ENCODE assay signal across 8 cellular contexts in genomic region chr20:57748601-57749130, GRCh38. TPM values are rescaled to one million over a fixed set of nuclear protein-coding genes. Genes with fewer than 3 reads are reported as not detected.
DNase-seq lines count a peak whose midpoint lies in the region; ATAC-seq and TF ChIP-seq lines count a peak whose summit lies in the region.

No MANE protein-coding gene starts in this region.

- no peaks in the 10 kb centered on the region for H3K9me3 ChIP-seq in CD4-positive, CD25-positive, alpha-beta regulatory T cell (ENCODE audit: control insufficient read depth in 2 of 2, low read length in 2 of 2)
- H3K9me3 ChIP-seq in naive thymus-derived CD4-positive, alpha-beta T cell (ENCODE audit: control insufficient read depth in 2 of 3, low read length in 3 of 3) = peaks cover 0 to 5% (median 0%) of the 10 kb centered on the region in 3 experiments

- peak in 2 of 3 donors; percentile 5 to 47 for DNase-seq in CD4-positive, CD25-positive, alpha-beta regulatory T cell
- DNase-seq in HFFc6 = peak; percentile 72
- peak; percentile 45 for DNase-seq in NCI-H748 treated with DMSO at 0.1 percent for 48 hours (lab: John Stamatoyannopoulos, UW)
- peak; percentile 29 for DNase-seq in activated T-cell treated with anti-CD3 and anti-CD28 coated beads for 24 hours (ENCODE audit: low read depth)
- peak; percentile 9 to 63 (median 37) for DNase-seq in naive thymus-derived CD4-positive, alpha-beta T cell
- peak; percentile 50 for DNase-seq in stimulated activated naive B cell treated with anti-CD40 and anti-IgM and Interleukin-4, amounts not matched to agents 10 μg/mL and 1 μg/mL and 100 μg/mL, for 72 hours

- peaks cover 0 to 13% (median under 1%) of the 10 kb centered on the region in 4 donors for H3K4me1 Mint-ChIP-seq in CD4-positive, CD25-positive, alpha-beta regulatory T cell
- peaks cover 20% of the 10 kb centered on the region for H3K4me1 Mint-ChIP-seq in HFFc6 (ENCODE audit: low read depth)
- peaks cover 5 to 21% (median 11%) of the 10 kb centered on the region in 7 donors for H3K4me1 Mint-ChIP-seq in naive thymus-derived CD4-positive, alpha-beta T cell
- peaks cover 21 to 22% of the 10 kb centered on the region in 2 donors for H3K4me1 Mint-ChIP-seq in stimulated activated naive B cell treated with anti-CD40 and anti-IgM and Interleukin-4, amounts not matched to agents 10 μg/mL and 1 μg/mL and 100 μg/mL, for 72 hours

- H3K4me3 ChIP-seq in CD4-positive, CD25-positive, alpha-beta regulatory T cell (ENCODE audit: low read depth, low read length) = no peak overlapping the region
- peak overlapping the region; percentile 48 for H3K4me3 ChIP-seq in naive thymus-derived CD4-positive, alpha-beta T cell (ENCODE audit: low read length)

- peak overlapping the region in 2 of 3 donors; percentile 8 to 74 for H3K27ac Mint-ChIP-seq in CD4-positive, CD25-positive, alpha-beta regulatory T cell
- H3K27ac Mint-ChIP-seq in HFFc6 = peak overlapping the region; percentile 44; the same call in 1 of the 2 replicates
- peak overlapping the region in 3 of 9 donors; percentile 60 to 73 (median 67) for H3K27ac Mint-ChIP-seq in naive thymus-derived CD4-positive, alpha-beta T cell
- peak overlapping the region; percentile 45 for H3K27ac Mint-ChIP-seq in stimulated activated naive B cell treated with anti-CD40 and anti-IgM and Interleukin-4, amounts not matched to agents 10 μg/mL and 1 μg/mL and 100 μg/mL, for 72 hours

- ATAC-seq in CD4-positive, CD25-positive, alpha-beta regulatory T cell (ENCODE audit: low read depth in 2 of 2) = peak; percentile 59 to 61
- peak; percentile 81 for ATAC-seq in esophagus mucosa
- ATAC-seq in naive thymus-derived CD4-positive, alpha-beta T cell = peak; percentile 80
- peak; percentile 92 to 96 for ATAC-seq in stimulated activated naive B cell treated with anti-CD40 and anti-IgM and Interleukin-4, amounts not matched to agents 10 μg/mL and 1 μg/mL and 100 μg/mL, for 72 hours (replicated peaks)
- ATAC-seq in HG03457 (IDR thresholded peaks at IDR 0.05; ENCODE audit: unreplicated experiment) = no peak

- H3K36me3 ChIP-seq in CD4-positive, CD25-positive, alpha-beta regulatory T cell (ENCODE audit: control insufficient read depth, insufficient read depth, low read length) = no peaks in the 10 kb centered on the region
- H3K36me3 ChIP-seq in naive thymus-derived CD4-positive, alpha-beta T cell (ENCODE audit: control insufficient read depth in 2 of 3, insufficient read depth in 3 of 3, low read length in 3 of 3) = no peaks in the 10 kb centered on the region

- H3K4me1 ChIP-seq in CD4-positive, CD25-positive, alpha-beta regulatory T cell (ENCODE audit: control insufficient read depth, insufficient read depth, low read length, poor library complexity, severe bottlenecking) = peaks cover 6% of the 10 kb centered on the region
- H3K4me1 ChIP-seq in naive thymus-derived CD4-positive, alpha-beta T cell (ENCODE audit: control insufficient read depth in 2 of 2, insufficient read depth in 2 of 2, low read length in 2 of 2) = no peaks in the 10 kb centered on the region

- no peaks in the 10 kb centered on the region for H3K36me3 Mint-ChIP-seq in CD4-positive, CD25-positive, alpha-beta regulatory T cell
- H3K36me3 Mint-ChIP-seq in HFFc6 (ENCODE audit: low read depth) = no peaks in the 10 kb centered on the region
- H3K36me3 Mint-ChIP-seq in naive thymus-derived CD4-positive, alpha-beta T cell = no peaks in the 10 kb centered on the region
- no peaks in the 10 kb centered on the region for H3K36me3 Mint-ChIP-seq in stimulated activated naive B cell treated with anti-CD40 and anti-IgM and Interleukin-4, amounts not matched to agents 10 μg/mL and 1 μg/mL and 100 μg/mL, for 72 hours

- CTCF ChIA-PET in naive thymus-derived CD4-positive, alpha-beta T cell (lab: Charles Lee) = no interaction called here

- no peaks in the 10 kb centered on the region for H3K27me3 ChIP-seq in CD4-positive, CD25-positive, alpha-beta regulatory T cell (ENCODE audit: control insufficient read depth, insufficient read depth, low read length)
- no peaks in the 10 kb centered on the region for H3K27me3 ChIP-seq in naive thymus-derived CD4-positive, alpha-beta T cell (ENCODE audit: control insufficient read depth in 2 of 2, insufficient read depth in 2 of 2, low read length in 2 of 2)

- H3K27ac ChIP-seq in CD4-positive, CD25-positive, alpha-beta regulatory T cell (ENCODE audit: insufficient read depth, low read length, poor library complexity, severe bottlenecking) = no peak overlapping the region
- no peak overlapping the region for H3K27ac ChIP-seq in naive thymus-derived CD4-positive, alpha-beta T cell (ENCODE audit: low read depth, low read length)

- peaks cover 0 to 1% (median 0%) of the 10 kb centered on the region in 7 donors for H3K9me3 Mint-ChIP-seq in CD4-positive, CD25-positive, alpha-beta regulatory T cell
- H3K9me3 Mint-ChIP-seq in HFFc6 = no peaks in the 10 kb centered on the region
- H3K9me3 Mint-ChIP-seq in naive thymus-derived CD4-positive, alpha-beta T cell = peaks cover 0 to 6% (median 0%) of the 10 kb centered on the region in 11 donors
- no peaks in the 10 kb centered on the region for H3K9me3 Mint-ChIP-seq in stimulated activated naive B cell treated with anti-CD40 and anti-IgM and Interleukin-4, amounts not matched to agents 10 μg/mL and 1 μg/mL and 100 μg/mL, for 72 hours

- H3K27me3 Mint-ChIP-seq in CD4-positive, CD25-positive, alpha-beta regulatory T cell = peaks cover 13% of the 10 kb centered on the region
- peaks cover 35% of the 10 kb centered on the region for H3K27me3 Mint-ChIP-seq in HFFc6 (ENCODE audit: insufficient read depth)
- peaks cover 14 to 39% (median 22%) of the 10 kb centered on the region in 5 donors for H3K27me3 Mint-ChIP-seq in naive thymus-derived CD4-positive, alpha-beta T cell
- peaks cover 35 to 46% of the 10 kb centered on the region in 2 donors for H3K27me3 Mint-ChIP-seq in stimulated activated naive B cell treated with anti-CD40 and anti-IgM and Interleukin-4, amounts not matched to agents 10 μg/mL and 1 μg/mL and 100 μg/mL, for 72 hours

- H3K4me3 Mint-ChIP-seq in CD4-positive, CD25-positive, alpha-beta regulatory T cell = peak overlapping the region in 1 of 4 donors; percentile 85
- peak overlapping the region; percentile 75 for H3K4me3 Mint-ChIP-seq in HFFc6
- H3K4me3 Mint-ChIP-seq in naive thymus-derived CD4-positive, alpha-beta T cell = peak overlapping the region; percentile 76 to 92 (median 84)
- H3K4me3 Mint-ChIP-seq in stimulated activated naive B cell treated with anti-CD40 and anti-IgM and Interleukin-4, amounts not matched to agents 10 μg/mL and 1 μg/mL and 100 μg/mL, for 72 hours = peak overlapping the region; percentile 70 to 83

- intact Hi-C loops in naive thymus-derived CD4-positive, alpha-beta T cell (cut with micrococcal nuclease) = loop anchor here in 1 of 2 donors (2.0 kb wide), 1 partner anchor 38 kb away; the partner anchor contains the start of gene PMEPA1

- TF ChIP-seq CTCF in HFFc6 (IDR thresholded peaks at IDR 0.05) = peak; percentile 21; the same call in 1 of the 2 replicates

- POLR2A ChIA-PET in naive thymus-derived CD4-positive, alpha-beta T cell (lab: Charles Lee) = no interaction called here

RNA-seq across cellular contexts. Expression of gene PMEPA1, which starts 38.9 kb away (rescaled TPM):
- 4.0 TPM for total RNA-seq in CD4-positive, CD25-positive, alpha-beta regulatory T cell
- polyA plus RNA-seq in CD4-positive, CD25-positive, alpha-beta regulatory T cell = 1 to 10 TPM in 1 of 4 donors, under 1 TPM in 3; 0.36 to 1.1 (median 0.62) TPM
- 1 to 10 TPM; 4.7 to 8.0 (median 5.3) TPM for total RNA-seq in HFFc6 (2021; fragmentation: NEBNext Ultra II Directional; extraction: Animal tissue kit (Norgen Biotek cat#: 25700))
- total RNA-seq in esophagus mucosa = 2.7 TPM
- 1 to 10 TPM in 4 of 5 experiments, under 1 TPM in 1; 0.44 to 10.0 (median 9.0) TPM for total RNA-seq in naive thymus-derived CD4-positive, alpha-beta T cell
- 1 to 10 TPM; 3.1 to 4.0 TPM for polyA plus RNA-seq in naive thymus-derived CD4-positive, alpha-beta T cell
